Comparison of ENCODE assay signal across 8 cellular contexts in genomic region chr1:857921-858648, GRCh38.
DNase-seq lines count a peak whose midpoint lies in the region; ATAC-seq and TF ChIP-seq lines count a peak whose summit lies in the region.
"Not testable (repeated sequence)": the region's sequence is repeated elsewhere in the genome, so short reads cannot be mapped to it uniquely, and the experiment has no call there.

No MANE protein-coding gene starts in this region.

- intact Hi-C loops in Calu3 (cut with micrococcal nuclease; ENCODE audit: unreplicated experiment); heart right ventricle (cut with DNase I); aorta (cut with DNase I): not testable (repeated sequence)

- DNase-seq in Calu3; LNCaP clone FGC (ENCODE audit: low read depth); T-cell; activated T-cell treated with anti-CD3 and anti-CD28 coated beads, Interleukin-2, amount 50 U/mL, for 72 hours; chondrocyte (ENCODE audit: low spot score); heart right ventricle; aorta: not testable (repeated sequence)

- ATAC-seq in T-cell (replicated peaks in 1 of 4) (peak; percentile 71 to 89 (median 80)), heart right ventricle (peak in 7 of 8 donors; percentile 4 to 48 (median 37)), aorta (ENCODE audit: low FRiP score) (peak; percentile 7)
- ATAC-seq in activated T-cell treated with anti-CD3 and anti-CD28 coated beads, Interleukin-2, amount 50 U/mL, for 72 hours (replicated peaks in 1 of 2): peak; percentile 60 to 66

- POLR2A ChIA-PET in T-cell (lab: Charles Lee): not testable (repeated sequence)

- TF ChIP-seq CTCF in Calu3 (IDR thresholded peaks at IDR 0.05; ENCODE audit: unreplicated experiment): not testable (repeated sequence)
- TF ChIP-seq CTCF in LNCaP clone FGC (IDR thresholded peaks at IDR 0.05; ENCODE audit: control insufficient read depth, extremely low read depth, insufficient read depth) (0 out of 2 replicates have a peak, but pooled peaks have one; percentile 10), chondrocyte (IDR thresholded peaks at IDR 0.05) (peak; percentile 57), heart right ventricle (IDR thresholded peaks at IDR 0.05) (peak in 5 of 9 donors; percentile 9 to 44 (median 27)), nephron (IDR thresholded peaks at IDR 0.05; ENCODE audit: unreplicated experiment in 3 of 3) (peak in 2 of 3 experiments; percentile 14 to 16)

- H3K4me3 Mint-ChIP-seq in Calu3 (ENCODE audit: low read depth, unreplicated experiment): peak overlapping the region; percentile 58
- peak overlapping the region; percentile 32 to 79 (median 66) for H3K4me3 Mint-ChIP-seq in T-cell
- peak overlapping the region; percentile 53 to 66 for H3K4me3 Mint-ChIP-seq in activated T-cell treated with anti-CD3 and anti-CD28 coated beads, Interleukin-2, amount 50 U/mL, for 72 hours
- H3K4me3 Mint-ChIP-seq in chondrocyte (ENCODE audit: unreplicated experiment); nephron: not testable (repeated sequence)

- H3K36me3 Mint-ChIP-seq in Calu3 (ENCODE audit: insufficient read depth, unreplicated experiment); T-cell; activated T-cell treated with anti-CD3 and anti-CD28 coated beads, Interleukin-2, amount 50 U/mL, for 72 hours (ENCODE audit: insufficient read depth in 2 of 2); chondrocyte (ENCODE audit: low read depth); nephron (ENCODE audit: low read depth): not testable (repeated sequence)

- H3K27ac ChIP-seq in heart right ventricle: peak overlapping the region in 2 of 10 donors; percentile 19 to 30
- not testable (repeated sequence) for H3K27ac ChIP-seq in aorta (ENCODE audit: low read depth in 1 of 2, low read length in 2 of 2)

- H3K4me3 ChIP-seq in LNCaP clone FGC (ENCODE audit: low read depth, low read length); heart right ventricle; aorta (ENCODE audit: low read length in 2 of 2): not testable (repeated sequence)

- peaks cover 0 to 24% (median 11%) of the 10 kb centered on the region in 9 donors for H3K36me3 ChIP-seq in heart right ventricle
- H3K36me3 ChIP-seq in aorta (ENCODE audit: control insufficient read depth in 1 of 2, insufficient read depth in 2 of 2, low read length in 1 of 2): not testable (repeated sequence)

- H3K27me3 ChIP-seq in heart right ventricle; aorta (ENCODE audit: control insufficient read depth in 1 of 2, insufficient read depth in 2 of 2, low read length in 1 of 2): not testable (repeated sequence)

- BruUV-seq in Calu3 (replicated peaks; lab: Mats Ljungman, UMichigan): not testable (repeated sequence)

- not testable (repeated sequence) for H3K9me3 Mint-ChIP-seq in Calu3 (ENCODE audit: low read depth, unreplicated experiment); T-cell; activated T-cell treated with anti-CD3 and anti-CD28 coated beads, Interleukin-2, amount 50 U/mL, for 72 hours; chondrocyte (ENCODE audit: low read depth); nephron

- CTCF ChIA-PET in Calu3 (lab: Charles Lee); T-cell (lab: Charles Lee): not testable (repeated sequence)

- not testable (repeated sequence) for H3K4me1 Mint-ChIP-seq in Calu3 (ENCODE audit: low read depth, unreplicated experiment); activated T-cell treated with anti-CD3 and anti-CD28 coated beads, Interleukin-2, amount 50 U/mL, for 72 hours (ENCODE audit: low read depth); chondrocyte (ENCODE audit: low read depth); nephron
- H3K4me1 Mint-ChIP-seq in T-cell: peaks cover 10 to 14% (median 13%) of the 10 kb centered on the region in 3 donors

- WGBS in heart right ventricle, 2 donors: 19 to 30% methylated on average over 15 of the region's 16 CpGs
- 45 to 54% methylated on average over 14 to 15 of the region's 16 CpGs for WGBS in aorta, 2 donors

- not testable (repeated sequence) for H3K9me3 ChIP-seq in heart right ventricle; aorta (ENCODE audit: control insufficient read depth, low read length)

- H3K27ac Mint-ChIP-seq in Calu3 (ENCODE audit: unreplicated experiment); activated T-cell treated with anti-CD3 and anti-CD28 coated beads, Interleukin-2, amount 50 U/mL, for 72 hours; chondrocyte (ENCODE audit: unreplicated experiment); nephron: not testable (repeated sequence)
- peak overlapping the region; percentile 65 to 73 for H3K27ac Mint-ChIP-seq in T-cell

- peaks cover 0 to 14% (median 6%) of the 10 kb centered on the region in 9 donors for H3K4me1 ChIP-seq in heart right ventricle
- H3K4me1 ChIP-seq in aorta (ENCODE audit: control insufficient read depth in 1 of 2, insufficient read depth in 2 of 2, low read length in 2 of 2): not testable (repeated sequence)

- H3K27me3 Mint-ChIP-seq in Calu3 (ENCODE audit: unreplicated experiment): peaks cover 22% of the 10 kb centered on the region
- H3K27me3 Mint-ChIP-seq in T-cell; activated T-cell treated with anti-CD3 and anti-CD28 coated beads, Interleukin-2, amount 50 U/mL, for 72 hours (ENCODE audit: low read depth): not testable (repeated sequence)
- H3K27me3 Mint-ChIP-seq in chondrocyte (ENCODE audit: low read depth): peaks cover 29% of the 10 kb centered on the region
- peaks cover 16% of the 10 kb centered on the region for H3K27me3 Mint-ChIP-seq in nephron (ENCODE audit: low read depth)

Comparison
In these comparisons a context has a peak if more than half of its experiments do, and no peak if none do; other contexts are left out.
1. ATAC-seq: peak in every context shown above with its lines; median percentile 80 in T-cell; 63 in activated T-cell treated with anti-CD3 and anti-CD28 coated beads, Interleukin-2, amount 50 U/mL, for 72 hours; 37 in heart right ventricle; 7 in aorta.